Comparison of ENCODE assay signal across 8 cellular contexts in genomic region chr15:51077565-51078153, GRCh38.
DNase-seq lines count a peak whose midpoint lies in the region; ATAC-seq and TF ChIP-seq lines count a peak whose summit lies in the region.

No MANE protein-coding gene starts in this region.

- peaks cover 16% of the 10 kb centered on the region for H3K4me1 ChIP-seq in OCI-LY3 (ENCODE audit: low read length)

- no peaks in the 10 kb centered on the region for H3K27me3 ChIP-seq in OCI-LY3 (ENCODE audit: low read depth, low read length)

- no peaks in the 10 kb centered on the region for H4K20me1 ChIP-seq in OCI-LY3 (ENCODE audit: insufficient read depth, low read length)

- H3K4me2 ChIP-seq in OCI-LY3 (ENCODE audit: low read length), result peak overlapping the region; percentile 79

- peak overlapping the region; percentile 74 for H3K4me3 ChIP-seq in OCI-LY3 (ENCODE audit: low read length)

- no peaks in the 10 kb centered on the region for H3K79me2 ChIP-seq in OCI-LY3 (ENCODE audit: low read length)

- DNase-seq in GM20000 (ENCODE audit: low spot score), result peak; percentile 83
- DNase-seq in amniotic epithelial cell (ENCODE audit: low read depth), result peak; percentile 83
- peak; percentile 70 for DNase-seq in iris pigment epithelial cell (ENCODE audit: low read depth)
- DNase-seq in stimulated activated CD4-positive, alpha-beta T cell treated with anti-CD3 and anti-CD28 coated beads, TNF-alpha, amount 100 ng/mL, for 4 hours (ENCODE audit: low read depth in 3 of 3), result peak in 2 of 3 experiments; percentile 26 to 34
- no peak for DNase-seq in NCI-H2081 treated with DMSO at 0.1 percent for 48 hours (lab: John Stamatoyannopoulos, UW)

- H3K27ac ChIP-seq in OCI-LY3 (ENCODE audit: low read length), result no peak overlapping the region

- TF ChIP-seq CTCF in GM20000 (IDR thresholded peaks at IDR 0.05; ENCODE audit: extremely low read depth, missing control alignments) (no peak), OCI-LY3 (IDR thresholded peaks at IDR 0.05; ENCODE audit: low read depth, low read length) (no peak)

- no peaks in the 10 kb centered on the region for H3K9me3 ChIP-seq in OCI-LY3 (ENCODE audit: insufficient read depth, low read length)

- no peaks in the 10 kb centered on the region for H3K36me3 ChIP-seq in OCI-LY3 (replicated peaks; ENCODE audit: low read depth, low read length)

- H3K9ac ChIP-seq in OCI-LY3 (ENCODE audit: low read length), result peak overlapping the region; percentile 64

- no peak for ATAC-seq in HG03097 (IDR thresholded peaks at IDR 0.05; ENCODE audit: low FRiP score, unreplicated experiment)
- ATAC-seq in HG03457 (IDR thresholded peaks at IDR 0.05; ENCODE audit: unreplicated experiment), result no peak

- H2AFZ ChIP-seq in OCI-LY3 (ENCODE audit: low read depth, low read length), result peak overlapping the region; percentile 73; the same call in 1 of the 2 replicates
